ENCODE assay signal across 18 cellular contexts in the genomic region with DNA sequence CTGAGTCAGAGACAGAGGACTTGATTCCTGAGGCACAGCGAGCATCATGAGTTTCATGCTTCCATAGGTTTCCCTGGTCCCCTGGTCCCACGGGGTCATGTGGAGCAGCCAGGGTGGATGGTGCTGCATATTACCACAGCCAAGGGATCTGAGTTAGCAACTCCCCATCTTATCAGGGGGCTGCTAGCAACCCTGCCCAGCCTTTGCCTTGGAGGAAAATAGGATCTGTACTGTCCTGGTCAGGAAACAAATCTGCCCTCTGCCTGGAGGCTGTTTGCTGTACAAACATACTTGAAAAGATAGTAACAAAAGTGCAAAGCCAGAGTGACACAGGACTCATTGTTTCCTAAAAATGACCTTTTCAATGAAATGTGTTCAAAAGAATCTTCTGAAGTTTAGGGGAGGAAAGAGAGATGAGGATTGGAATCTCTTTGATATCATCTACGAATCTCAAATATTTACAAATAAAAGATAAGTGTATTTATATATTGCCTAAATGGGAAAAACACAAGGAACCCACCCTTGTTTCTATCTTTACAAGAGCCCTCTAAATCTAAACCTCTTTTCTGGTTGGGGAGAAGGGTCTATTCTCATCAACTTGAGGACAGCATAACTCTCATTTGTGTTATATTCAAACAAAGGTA.
DNase-seq lines count a peak whose midpoint lies in the region; ATAC-seq, FAIRE-seq and TF ChIP-seq lines count a peak whose summit lies in the region.
"Had no signal": no experiment of that assay in that cellular context is flagged by ENCODE, and none has a peak within 500 bp of the region (broad histone marks: within the 10 kb centered on the region; RNA-seq: fewer than 3 reads in every experiment).

No MANE protein-coding gene starts in this region.

- TF ChIP-seq CTCF in HepG2 (CRISPR knock-in tag; IDR thresholded peaks at IDR 0.05), result no peak
- no peak for TF ChIP-seq CTCF in right lobe of liver (IDR thresholded peaks at IDR 0.05)
- TF ChIP-seq CTCF in IMR-90 (conservative IDR thresholded peaks at IDR 0.05; ENCODE audit: low read depth, low read length), result no peak
- no peak for TF ChIP-seq CTCF in H1 (IDR thresholded peaks at IDR 0.05; ENCODE audit: control extremely low read depth in 1 of 3, insufficient read depth in 1 of 3, low read depth in 1 of 3, low read length in 3 of 3)

- no peaks in the 10 kb centered on the region for H3K23me2 ChIP-seq in H1 (ENCODE audit: low read depth, low read length)

- H2BK120ac ChIP-seq in IMR-90 (ENCODE audit: low read depth, low read length) (no peak overlapping the region), H1 (replicated peaks; ENCODE audit: low read depth, low read length) (no peak overlapping the region)

- H3K23ac ChIP-seq in IMR-90 (ENCODE audit: low read depth, low read length), result no peak overlapping the region
- no peak overlapping the region for H3K23ac ChIP-seq in H1 (ENCODE audit: insufficient read length)

- DNase-seq in HepG2 (ENCODE audit: low spot score) (peak; percentile 99), right lobe of liver (no peak), IMR-90 (no peak), H1 (ENCODE audit: low read depth in 1 of 2, low spot score in 2 of 2) (no peak), cerebellum (ENCODE audit: low spot score) (no peak), retina (no peak)
- DNase-seq: DMS79 treated with DMSO at 0.1 percent for 48 hours; KG1; NCI-H1694; NCI-H2107; NCI-H524 treated with DMSO at 0.1 percent for 48 hours; NK-92 treated with Interleukin-12 subunit alpha and Interleukin-12 subunit beta, amount 100 ng/mL, for 24 hours; SHP77 treated with DMSO at 0.1 percent for 48 hours had no signal

- H3K9me3 ChIP-seq in HepG2 (ENCODE audit: low read length), result peaks cover 16% of the 10 kb centered on the region; the same call in 1 of the 2 replicates
- H3K9me3 ChIP-seq in right lobe of liver, result no peaks in the 10 kb centered on the region
- H3K9me3 ChIP-seq in IMR-90 (ENCODE audit: control insufficient read depth, insufficient read depth, low read length), result no peaks in the 10 kb centered on the region
- H3K9me3 ChIP-seq in H1 (ENCODE audit: insufficient read depth in 2 of 2, low read depth in 1 of 2, low read length in 1 of 2), result peaks cover 0 to 2% of the 10 kb centered on the region in 2 experiments; a peak in 2 of 4 replicates

- H3K4ac ChIP-seq in IMR-90 (ENCODE audit: low read depth, low read length) (no peak overlapping the region), H1 (replicated peaks; ENCODE audit: insufficient read length, low read depth, low read length) (no peak overlapping the region)

- no peak overlapping the region for H3K27ac Mint-ChIP-seq in stimulated activated memory B cell treated with anti-CD40 and anti-IgM and Interleukin-4, amounts not matched to agents 10 μg/mL and 1 μg/mL and 100 μg/mL, for 72 hours
- H3K27ac Mint-ChIP-seq: T-helper 1 cell treated with Interleukin-12 subunit alpha and Interleukin-12 subunit beta and Interleukin-4 antibody, amounts not matched to agents 30 μg/mL and 1 μg/mL, for 36 hours had no signal

- peak; percentile 99 for ATAC-seq in HepG2
- ATAC-seq in right lobe of liver, result no peak
- ATAC-seq in IMR-90 (ENCODE audit: low read depth), result peak; percentile 21; the same call in 1 of the 2 replicates
- peak; percentile 31 for ATAC-seq in stimulated activated memory B cell treated with anti-CD40 and anti-IgM and Interleukin-4, amounts not matched to agents 10 μg/mL and 1 μg/mL and 100 μg/mL, for 72 hours
- ATAC-seq in GM21515 (IDR thresholded peaks at IDR 0.05; ENCODE audit: unreplicated experiment), result no peak
- ATAC-seq: HCT116 had no signal

- H2BK5ac ChIP-seq in IMR-90 (ENCODE audit: low read depth, low read length, poor library complexity, severe bottlenecking), result no peak overlapping the region
- H2BK5ac ChIP-seq in H1 (ENCODE audit: low read depth, low read length), result no peak overlapping the region

- POLR2A ChIA-PET in HepG2 (lab: Yijun Ruan, JAX) (no interaction called here), IMR-90 (lab: Charles Lee; ENCODE audit: unreplicated experiment) (no interaction called here), H1 (lab: Charles Lee; ENCODE audit: partially characterized antibody) (no interaction called here)

- TF ChIP-seq RAD21 in HepG2 (CRISPR knock-in tag; IDR thresholded peaks at IDR 0.05), result peak; percentile 46; the same call in 1 of the 2 replicates
- TF ChIP-seq RAD21 in IMR-90 (IDR thresholded peaks at IDR 0.05; ENCODE audit: low read length), result no peak
- TF ChIP-seq RAD21 in H1 (IDR thresholded peaks at IDR 0.05 in 1 of 2, conservative IDR thresholded peaks at IDR 0.05 in 1 of 2; ENCODE audit: low read depth in 2 of 2, low read length in 2 of 2), result no peak

- H2BK12ac ChIP-seq in H1 (ENCODE audit: low read depth, low read length), result no peak overlapping the region

- peak; percentile 100 for FAIRE-seq in HepG2 (lab: Jason Lieb, UNC)
- no peak for FAIRE-seq in H1 (lab: Jason Lieb, UNC)
- FAIRE-seq: G401.6 had no signal

- H3K79me1 ChIP-seq in IMR-90 (ENCODE audit: low read depth in 1 of 2, low read length in 2 of 2) (no peaks in the 10 kb centered on the region), H1 (ENCODE audit: low read depth, low read length) (no peaks in the 10 kb centered on the region)

- H3K27me3 Mint-ChIP-seq in stimulated activated memory B cell treated with anti-CD40 and anti-IgM and Interleukin-4, amounts not matched to agents 10 μg/mL and 1 μg/mL and 100 μg/mL, for 72 hours, result no peaks in the 10 kb centered on the region

- TF ChIP-seq EP300 in HepG2 (IDR thresholded peaks at IDR 0.05; ENCODE audit: low read depth in 2 of 2, low read length in 2 of 2) (peak; percentile 76 to 97; a peak in 3 of 4 replicates), HepG2 (CRISPR knock-in tag; IDR thresholded peaks at IDR 0.05; ENCODE audit: borderline replicate concordance) (peak; percentile 98), H1 (IDR thresholded peaks at IDR 0.05; ENCODE audit: borderline replicate concordance in 1 of 2, low read depth in 2 of 2, low read length in 2 of 2) (no peak)

- H2BK15ac ChIP-seq in IMR-90 (ENCODE audit: low read depth, low read length), result no peak overlapping the region
- no peak overlapping the region for H2BK15ac ChIP-seq in H1 (ENCODE audit: low read length)

- TF ChIP-seq POLR2A in HepG2 (IDR thresholded peaks at IDR 0.05; ENCODE audit: insufficient read depth in 1 of 2, low read depth in 2 of 2, low read length in 2 of 2) (no peak), right lobe of liver (IDR thresholded peaks at IDR 0.05) (no peak), IMR-90 (IDR thresholded peaks at IDR 0.05; ENCODE audit: low read depth, low read length) (no peak), H1 (IDR thresholded peaks at IDR 0.05; ENCODE audit: control extremely low read depth in 1 of 2, low read depth in 2 of 2, low read length in 2 of 2) (no peak)

- H4K91ac ChIP-seq in IMR-90 (ENCODE audit: insufficient read depth, low read depth, low read length), result no peak overlapping the region
- H4K91ac ChIP-seq in H1 (replicated peaks; ENCODE audit: insufficient read length, low read length), result no peak overlapping the region

- no peak overlapping the region for H4K8ac ChIP-seq in IMR-90 (ENCODE audit: low read depth in 2 of 2, low read length in 2 of 2)
- no peak overlapping the region for H4K8ac ChIP-seq in H1 (ENCODE audit: extremely low read depth, insufficient read depth, low read length)

- H3K4me1 Mint-ChIP-seq in stimulated activated memory B cell treated with anti-CD40 and anti-IgM and Interleukin-4, amounts not matched to agents 10 μg/mL and 1 μg/mL and 100 μg/mL, for 72 hours, result no peaks in the 10 kb centered on the region

- H4K20me1 ChIP-seq in HepG2 (ENCODE audit: insufficient read depth, low read length) (no peaks in the 10 kb centered on the region), IMR-90 (ENCODE audit: insufficient read depth, low read length) (no peaks in the 10 kb centered on the region), H1 (replicated peaks in 1 of 2; ENCODE audit: control insufficient read depth in 1 of 2, insufficient read depth in 2 of 2, low read length in 2 of 2) (no peaks in the 10 kb centered on the region)

- H3K27ac ChIP-seq in HepG2 (ENCODE audit: extremely low read length, insufficient read depth, low read length) (peak overlapping the region; percentile 92), right lobe of liver (no peak overlapping the region), IMR-90 (ENCODE audit: insufficient read depth, low read length) (no peak overlapping the region), H1 (ENCODE audit: low read depth, low read length) (no peak overlapping the region)

- BruUV-seq in HepG2 (replicated peaks; lab: Mats Ljungman, UMichigan), result no TSS peak
- BruUV-seq in IMR-90 (replicated peaks; lab: Mats Ljungman, UMichigan), result no TSS peak

- H2BK20ac ChIP-seq in IMR-90 (ENCODE audit: low read depth, low read length), result no peak overlapping the region
- H2BK20ac ChIP-seq in H1 (ENCODE audit: low read length), result no peak overlapping the region

- no peak overlapping the region for H3K4me3 Mint-ChIP-seq in stimulated activated memory B cell treated with anti-CD40 and anti-IgM and Interleukin-4, amounts not matched to agents 10 μg/mL and 1 μg/mL and 100 μg/mL, for 72 hours
- H3K4me3 Mint-ChIP-seq: T-helper 1 cell treated with Interleukin-12 subunit alpha and Interleukin-12 subunit beta and Interleukin-4 antibody, amounts not matched to agents 30 μg/mL and 1 μg/mL, for 36 hours had no signal

- H3K27me3 ChIP-seq in HepG2 (ENCODE audit: control insufficient read depth in 1 of 2, insufficient read depth in 2 of 2, low read length in 2 of 2) (no peaks in the 10 kb centered on the region), right lobe of liver (no peaks in the 10 kb centered on the region), IMR-90 (ENCODE audit: control insufficient read depth, insufficient read depth, low read length) (no peaks in the 10 kb centered on the region), H1 (replicated peaks in 1 of 4; ENCODE audit: control insufficient read depth in 3 of 4, extremely low read depth in 1 of 4, insufficient read depth in 3 of 4, low read length in 3 of 4) (no peaks in the 10 kb centered on the region)

- H3K14ac ChIP-seq in IMR-90 (replicated peaks; ENCODE audit: low read depth, low read length) (no peak overlapping the region; the same call in 1 of the 2 replicates), H1 (ENCODE audit: insufficient read length) (no peak overlapping the region)

- in situ Hi-C loops in HepG2 (cut with HindIII; ENCODE audit: extremely low pct_ligation_motif_present, low pct_unique_long_range_greater_than_20kb), result loop anchor here (5.0 to 25.0 kb wide), 2 partner anchors 34 to 391 kb away; no protein-coding TSS in a partner anchor
- in situ Hi-C loops in IMR-90 (cut with MboI; ENCODE audit: low sequenced_read_pairs), result no loop called here

- H3K9ac ChIP-seq in HepG2 (ENCODE audit: insufficient read depth, low read depth, low read length), result peak overlapping the region; percentile 73
- no peak overlapping the region for H3K9ac ChIP-seq in IMR-90 (ENCODE audit: low read depth, low read length)
- no peak overlapping the region for H3K9ac ChIP-seq in H1 (replicated peaks in 1 of 4; ENCODE audit: extremely low read depth in 1 of 4, low read depth in 3 of 4, low read length in 3 of 4)

- H3K18ac ChIP-seq in IMR-90 (ENCODE audit: low read depth, low read length) (no peak overlapping the region), H1 (ENCODE audit: extremely low read depth, low read length) (no peak overlapping the region)

- H3K79me2 ChIP-seq in HepG2 (ENCODE audit: insufficient read depth, low read length) (no peaks in the 10 kb centered on the region), H1 (ENCODE audit: control insufficient read depth in 1 of 2, insufficient read depth in 2 of 2, low read length in 2 of 2) (no peaks in the 10 kb centered on the region)

- H3K4me3 ChIP-seq in HepG2 (replicated peaks in 1 of 3; ENCODE audit: insufficient read depth in 1 of 3, low read depth in 2 of 3, low read length in 3 of 3) (peak overlapping the region in 1 of 3 experiments; percentile 25; a peak in 1 of 6 replicates), right lobe of liver (no peak overlapping the region), IMR-90 (ENCODE audit: insufficient read depth, low read depth, low read length) (no peak overlapping the region), H1 (ENCODE audit: extremely low read depth in 1 of 4, insufficient read depth in 2 of 4, low read depth in 3 of 4, low read length in 4 of 4) (no peak overlapping the region)

- dilution Hi-C loops in IMR-90 (cut with HindIII; ENCODE audit: low sequenced_read_pairs, unreplicated experiment), result no loop called here

- no peak overlapping the region for H2AK5ac ChIP-seq in IMR-90 (ENCODE audit: low read depth, low read length)
- H2AK5ac ChIP-seq in H1 (ENCODE audit: low read depth, low read length), result no peak overlapping the region

- peak overlapping the region; percentile 3 for H2AK9ac ChIP-seq in IMR-90 (replicated peaks; ENCODE audit: low read depth, low read length, poor library complexity)

- H3K9me1 ChIP-seq in IMR-90 (ENCODE audit: insufficient read depth, low read length), result 0 out of 2 replicates have a peak, but pooled peaks cover 2% of the 10 kb centered on the region

- no peaks in the 10 kb centered on the region; a peak in 1 of 5 replicates for H3K36me3 ChIP-seq in HepG2 (replicated peaks in 1 of 2; ENCODE audit: control insufficient read depth in 1 of 2, insufficient read depth in 2 of 2, low read length in 2 of 2)
- H3K36me3 ChIP-seq in right lobe of liver, result no peaks in the 10 kb centered on the region
- no peaks in the 10 kb centered on the region for H3K36me3 ChIP-seq in IMR-90 (ENCODE audit: control insufficient read depth, insufficient read depth, low read length)
- H3K36me3 ChIP-seq in H1 (ENCODE audit: control insufficient read depth in 2 of 4, insufficient read depth in 4 of 4, low read length in 3 of 4), result no peaks in the 10 kb centered on the region

- H3K56ac ChIP-seq in IMR-90 (ENCODE audit: extremely low read depth, insufficient read depth, low read length) (no peak overlapping the region), H1 (replicated peaks; ENCODE audit: insufficient read length, low read depth, low read length) (no peak overlapping the region)

- H2AFZ ChIP-seq in HepG2 (ENCODE audit: low read length) (no peak overlapping the region), IMR-90 (replicated peaks; ENCODE audit: low read length, poor library complexity) (peak overlapping the region; percentile 68), H1 (ENCODE audit: low read length) (peak overlapping the region; percentile 74; the same call in 1 of the 2 replicates)

- H3K4me2 ChIP-seq in HepG2 (ENCODE audit: low read depth, low read length), result peak overlapping the region; percentile 55
- H3K4me2 ChIP-seq in IMR-90 (ENCODE audit: low read depth, low read length), result no peak overlapping the region
- H3K4me2 ChIP-seq in H1 (ENCODE audit: insufficient read depth in 1 of 2, low read depth in 2 of 2, low read length in 2 of 2), result no peak overlapping the region

- CTCF ChIA-PET in HepG2 (lab: Yijun Ruan, JAX; ENCODE audit: low intra/inter-chr PET ratio, low total read pairs) (no interaction called here), IMR-90 (lab: Yijun Ruan, JAX) (no interaction called here), H1 (lab: Charles Lee; ENCODE audit: partially characterized antibody) (no interaction called here)

- WGBS in HepG2 (ENCODE audit: low lambda C conversion rate), result 0% methylated on average over 2 of the region's 3 CpGs
- WGBS in right lobe of liver (ENCODE audit: insufficient coverage, low coverage, low lambda C conversion rate, missing lambda C conversion rate), result 21% methylated on average over 3 of the region's 3 CpGs
- WGBS in IMR-90 (ENCODE audit: extremely low coverage in 2 of 2, insufficient read length in 1 of 2), 2 experiments, result no CpG with 5 or more reads among the region's 3 CpGs
- WGBS in H1 (ENCODE audit: extremely low coverage in 1 of 2, insufficient coverage in 1 of 2, insufficient read length in 1 of 2, insufficient replicate concordance in 2 of 2, low coverage in 1 of 2, low lambda C conversion rate in 2 of 2, missing lambda C conversion rate in 1 of 2), 2 experiments, result 93% methylated on average over 3 of the region's 3 CpGs; no CpG with 5 or more reads in 1 of the 2 experiments

- intact Hi-C loops in HepG2 (cut with micrococcal nuclease; ENCODE audit: unreplicated experiment) (loop anchor here (1.0 to 10.0 kb wide), 3 partner anchors 37 to 320 kb away; no protein-coding TSS in a partner anchor), right lobe of liver (cut with DNase I) (no loop called here), IMR-90 (cut with micrococcal nuclease) (loop anchor here (10.0 kb wide), 1 partner anchor 322 kb away; no protein-coding TSS in a partner anchor)

- H4K5ac ChIP-seq in IMR-90 (ENCODE audit: low read depth, low read length), result no peak overlapping the region
- no peak overlapping the region for H4K5ac ChIP-seq in H1 (ENCODE audit: insufficient read length, low read depth, low read length)

- H3K9me3 Mint-ChIP-seq in stimulated activated memory B cell treated with anti-CD40 and anti-IgM and Interleukin-4, amounts not matched to agents 10 μg/mL and 1 μg/mL and 100 μg/mL, for 72 hours, result peaks cover 2% of the 10 kb centered on the region

- peaks cover 77% of the 10 kb centered on the region for H3K4me1 ChIP-seq in HepG2 (ENCODE audit: insufficient read depth, low read length)
- H3K4me1 ChIP-seq in right lobe of liver, result no peaks in the 10 kb centered on the region
- H3K4me1 ChIP-seq in IMR-90 (ENCODE audit: control insufficient read depth, insufficient read depth, low read length), result peaks cover 6% of the 10 kb centered on the region
- peaks cover 0 to 9% (median 1%) of the 10 kb centered on the region in 4 experiments; a peak in 3 of 7 replicates for H3K4me1 ChIP-seq in H1 (replicated peaks in 1 of 4; ENCODE audit: control insufficient read depth in 3 of 4, insufficient read depth in 4 of 4, low read length in 3 of 4)

- no peaks in the 10 kb centered on the region for H3K36me3 Mint-ChIP-seq in stimulated activated memory B cell treated with anti-CD40 and anti-IgM and Interleukin-4, amounts not matched to agents 10 μg/mL and 1 μg/mL and 100 μg/mL, for 72 hours

Comparison
In these comparisons a context has a peak if more than half of its experiments do, and no peak if none do; other contexts are left out.
1. ATAC-seq: peak in HepG2 (single experiment), IMR-90 (single experiment) and stimulated activated memory B cell treated with anti-CD40 and anti-IgM and Interleukin-4, amounts not matched to agents 10 μg/mL and 1 μg/mL and 100 μg/mL, for 72 hours (single experiment); none in right lobe of liver (0 of 4) and GM21515 (single experiment).
2. intact Hi-C loops: an anchor here in HepG2 (1.0 to 10.0 kb wide) and IMR-90 (10.0 kb wide); none called in right lobe of liver.